Comparison of ENCODE assay signal across 9 cellular contexts in genomic region chr11:86162257-86162656, GRCh38.
A peak's percentile ranks its signal among the peaks of the same experiment; 100 is the strongest.
DNase-seq lines count a peak whose midpoint lies in the region; TF ChIP-seq lines count a peak whose summit lies in the region.
"Had no signal": no experiment of that assay in that cellular context is flagged by ENCODE, and none has a peak within 500 bp of the region (broad histone marks: within the 10 kb centered on the region; RNA-seq: fewer than 3 reads in every experiment).

No MANE protein-coding gene starts in this region.

- peak overlapping the region; percentile 23 for H2AFZ ChIP-seq in trophoblast cell (ENCODE audit: insufficient read depth, low read length, poor library complexity)

- no peak for TF ChIP-seq CTCF in prostate gland (IDR thresholded peaks at IDR 0.05)

- H3K4me3 ChIP-seq in trophoblast cell (ENCODE audit: low read depth, low read length) (no peak overlapping the region), prostate gland (no peak overlapping the region)

- peak overlapping the region; percentile 90 for H2BK120ac ChIP-seq in trophoblast cell (ENCODE audit: insufficient read depth, low read length, poor library complexity)

- no peak overlapping the region for H4K12ac ChIP-seq in trophoblast cell (ENCODE audit: low read depth, low read length)

- no peak overlapping the region for H3K27ac Mint-ChIP-seq in activated T-cell treated with anti-CD3 and anti-CD28 coated beads, Interleukin-2, amount 50 U/mL, for 24 hours
- H3K27ac Mint-ChIP-seq: activated naive CD4-positive, alpha-beta T cell treated with anti-CD3 and anti-CD28 coated beads, Interleukin-2, amount 50 U/mL, for 24 hours had no signal

- H3K9me3 ChIP-seq in trophoblast cell (ENCODE audit: insufficient read depth, low read depth, low read length) = no peaks in the 10 kb centered on the region
- H3K9me3 ChIP-seq in prostate gland = no peaks in the 10 kb centered on the region

- peak overlapping the region; percentile 95 for H2BK5ac ChIP-seq in trophoblast cell (ENCODE audit: low read depth, low read length, poor library complexity)

- DNase-seq in DMS53 (lab: John Stamatoyannopoulos, UW) (peak; percentile 79), RKO (ENCODE audit: low spot score) (peak; percentile 34), fibroblast of gingiva (ENCODE audit: low read depth) (peak; percentile 80), trophoblast cell (peak; percentile 46 to 60), DMS 273 treated with DMSO at 0.1 percent for 48 hours (lab: John Stamatoyannopoulos, UW) (no peak), activated gamma-delta T cell treated with Interleukin-2 at 50 U/mL for 16 hours (no peak), prostate gland (ENCODE audit: low spot score) (no peak)
- no peak for DNase-seq in activated T-cell treated with anti-CD3 and anti-CD28 coated beads, Interleukin-2, amount 50 U/mL, for 24 hours

- H3K18ac ChIP-seq in trophoblast cell (ENCODE audit: low read length) = no peak overlapping the region

- no peaks in the 10 kb centered on the region for H3K36me3 ChIP-seq in trophoblast cell (ENCODE audit: control insufficient read depth in 1 of 2, insufficient read depth in 2 of 2, low read length in 2 of 2)
- no peaks in the 10 kb centered on the region for H3K36me3 ChIP-seq in prostate gland

- TF ChIP-seq POLR2A in prostate gland (IDR thresholded peaks at IDR 0.05) = no peak

- no peaks in the 10 kb centered on the region for H3K27me3 ChIP-seq in trophoblast cell (ENCODE audit: insufficient read depth, low read length)
- no peaks in the 10 kb centered on the region for H3K27me3 ChIP-seq in prostate gland (replicated peaks; ENCODE audit: insufficient read depth)

- peak overlapping the region; percentile 66 for H4K91ac ChIP-seq in trophoblast cell (ENCODE audit: low read depth, low read length)

- no peaks in the 10 kb centered on the region for H3K27me3 Mint-ChIP-seq in activated T-cell treated with anti-CD3 and anti-CD28 coated beads, Interleukin-2, amount 50 U/mL, for 24 hours
- H3K27me3 Mint-ChIP-seq: activated naive CD4-positive, alpha-beta T cell treated with anti-CD3 and anti-CD28 coated beads, Interleukin-2, amount 50 U/mL, for 24 hours had no signal

- H3K4me1 Mint-ChIP-seq in activated T-cell treated with anti-CD3 and anti-CD28 coated beads, Interleukin-2, amount 50 U/mL, for 24 hours (ENCODE audit: low read depth) = peaks cover 8% of the 10 kb centered on the region
- H3K4me1 Mint-ChIP-seq: activated naive CD4-positive, alpha-beta T cell treated with anti-CD3 and anti-CD28 coated beads, Interleukin-2, amount 50 U/mL, for 24 hours had no signal

- H3K9me3 Mint-ChIP-seq in activated T-cell treated with anti-CD3 and anti-CD28 coated beads, Interleukin-2, amount 50 U/mL, for 24 hours = no peaks in the 10 kb centered on the region
- H3K9me3 Mint-ChIP-seq: activated naive CD4-positive, alpha-beta T cell treated with anti-CD3 and anti-CD28 coated beads, Interleukin-2, amount 50 U/mL, for 24 hours had no signal

- peak overlapping the region; percentile 36 for H4K8ac ChIP-seq in trophoblast cell (ENCODE audit: low read depth, low read length)

- H3K79me1 ChIP-seq in trophoblast cell (ENCODE audit: low read length) = peaks cover 18% of the 10 kb centered on the region

- no CpG with 5 or more reads among the region's 1 CpG for WGBS in trophoblast cell (ENCODE audit: extremely low coverage, insufficient coverage, insufficient read length)
- WGBS in prostate gland = 58% methylated on average over 1 of the region's 1 CpG

- no peak overlapping the region for H3K23ac ChIP-seq in trophoblast cell (ENCODE audit: low read length)

- H3K4ac ChIP-seq in trophoblast cell (ENCODE audit: low read depth, low read length) = no peak overlapping the region

- H3K79me2 ChIP-seq in trophoblast cell (ENCODE audit: control insufficient read depth, insufficient read depth, low read length, poor library complexity) = peaks cover 2% of the 10 kb centered on the region

- H3K14ac ChIP-seq in trophoblast cell (ENCODE audit: low read length) = peak overlapping the region; percentile 88

- no peak overlapping the region for H3K4me2 ChIP-seq in trophoblast cell (ENCODE audit: low read length)

- H2BK12ac ChIP-seq in trophoblast cell (ENCODE audit: low read length) = peak overlapping the region; percentile 89

- H3K9ac ChIP-seq in trophoblast cell (ENCODE audit: low read length) = no peak overlapping the region

- no peak overlapping the region for H3K4me3 Mint-ChIP-seq in activated T-cell treated with anti-CD3 and anti-CD28 coated beads, Interleukin-2, amount 50 U/mL, for 24 hours
- H3K4me3 Mint-ChIP-seq: activated naive CD4-positive, alpha-beta T cell treated with anti-CD3 and anti-CD28 coated beads, Interleukin-2, amount 50 U/mL, for 24 hours had no signal

- H3K27ac ChIP-seq in trophoblast cell (ENCODE audit: low read depth, low read length) (peak overlapping the region; percentile 92), prostate gland (peak overlapping the region in 1 of 2 donors; percentile 3)

- H3K4me1 ChIP-seq in trophoblast cell (ENCODE audit: control insufficient read depth in 1 of 2, insufficient read depth in 2 of 2, low read length in 2 of 2) = peaks cover 16 to 20% of the 10 kb centered on the region in 2 experiments
- H3K4me1 ChIP-seq in prostate gland (replicated peaks) = peaks cover 10% of the 10 kb centered on the region

- intact Hi-C loops in prostate gland (cut with DNase I) = no loop called here

- no peaks in the 10 kb centered on the region for H3K36me3 Mint-ChIP-seq in activated T-cell treated with anti-CD3 and anti-CD28 coated beads, Interleukin-2, amount 50 U/mL, for 24 hours (ENCODE audit: low read depth)
- H3K36me3 Mint-ChIP-seq: activated naive CD4-positive, alpha-beta T cell treated with anti-CD3 and anti-CD28 coated beads, Interleukin-2, amount 50 U/mL, for 24 hours had no signal

- H2AK5ac ChIP-seq in trophoblast cell (ENCODE audit: low read length) = peak overlapping the region; percentile 73

Comparison
In these comparisons a context has a peak if more than half of its experiments do, and no peak if none do; other contexts are left out.
1. DNase-seq: peak in DMS53 (single experiment), RKO (single experiment), fibroblast of gingiva (single experiment) and trophoblast cell (2 of 2); none in DMS 273 treated with DMSO at 0.1 percent for 48 hours (single experiment), activated gamma-delta T cell treated with Interleukin-2 at 50 U/mL for 16 hours (single experiment), prostate gland (single experiment) and activated T-cell treated with anti-CD3 and anti-CD28 coated beads, Interleukin-2, amount 50 U/mL, for 24 hours (single experiment).